1 cellular context compared by ENCODE assay signal in the genomic region with DNA sequence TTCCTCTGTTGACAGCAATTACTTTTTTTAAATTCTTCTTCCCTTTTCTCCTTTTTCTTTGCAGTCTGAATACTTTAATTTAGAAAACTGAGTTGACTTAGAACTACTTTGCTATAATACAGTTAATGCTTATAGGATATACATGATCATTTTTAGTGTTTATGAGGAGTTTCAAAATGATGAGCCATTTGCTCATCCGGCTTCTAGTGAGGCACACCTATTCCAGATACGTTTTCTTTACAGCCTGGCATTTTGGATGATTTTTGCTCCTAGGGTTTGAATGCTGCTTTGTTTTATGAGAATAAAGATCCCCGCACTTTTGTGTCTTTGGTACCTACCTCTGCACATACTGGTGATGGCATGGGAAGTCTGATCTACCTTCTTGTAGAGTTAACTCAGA.
TF ChIP-seq lines count a peak whose summit lies in the region.

No MANE protein-coding gene starts in this region.

TF ChIP-seq in HCT116, 20 proteins besides CTCF, POLR2A, EP300 and RAD21:
- TF ChIP-seq CBX3 (IDR thresholded peaks at IDR 0.05; ENCODE audit: low read depth), result no peak
- TF ChIP-seq MAX (IDR thresholded peaks at IDR 0.05), result no peak
- no peak for TF ChIP-seq EZH2phosphoT487 (IDR thresholded peaks at IDR 0.05; ENCODE audit: borderline replicate concordance)
- no peak for TF ChIP-seq POLR2AphosphoS5 (IDR thresholded peaks at IDR 0.05; ENCODE audit: low read depth, low read length)
- TF ChIP-seq EGR1 (IDR thresholded peaks at IDR 0.05; ENCODE audit: low read depth), result no peak
- TF ChIP-seq CEBPB (IDR thresholded peaks at IDR 0.05; ENCODE audit: low read depth), result no peak
- TF ChIP-seq ATF3 (IDR thresholded peaks at IDR 0.05), result no peak
- TF ChIP-seq SP1 (IDR thresholded peaks at IDR 0.05; ENCODE audit: low read depth), result no peak
- TF ChIP-seq YY1 (IDR thresholded peaks at IDR 0.05; ENCODE audit: extremely low read depth, insufficient replicate concordance, low read depth, low read length), result no peak
- TF ChIP-seq SIN3A (IDR thresholded peaks at IDR 0.05; ENCODE audit: low read depth), result no peak
- TF ChIP-seq EZH2 (IDR thresholded peaks at IDR 0.05), result no peak
- TF ChIP-seq ZBTB33 (IDR thresholded peaks at IDR 0.05; ENCODE audit: extremely low read depth, insufficient replicate concordance, low read length), result no peak
- no peak for TF ChIP-seq ZNF274 (IDR thresholded peaks at IDR 0.05; ENCODE audit: low read depth, low read length)
- no peak for TF ChIP-seq JUND (IDR thresholded peaks at IDR 0.05)
- TF ChIP-seq FOSL1 (IDR thresholded peaks at IDR 0.05; ENCODE audit: low read depth), result no peak
- no peak for TF ChIP-seq REST (IDR thresholded peaks at IDR 0.05; ENCODE audit: low read depth)
- no peak for TF ChIP-seq TCF7L2 (IDR thresholded peaks at IDR 0.05; ENCODE audit: borderline replicate concordance, extremely low read depth, insufficient read depth, insufficient read length)
- no peak for TF ChIP-seq ELF1 (IDR thresholded peaks at IDR 0.05; ENCODE audit: borderline replicate concordance, low read depth)
- TF ChIP-seq ZFX (IDR thresholded peaks at IDR 0.05), result no peak
- TF ChIP-seq SRF (IDR thresholded peaks at IDR 0.05; ENCODE audit: low read depth), result no peak
